18 cellular contexts compared by ENCODE assay signal in genomic region chr4:25351777-25352421, GRCh38. TPM values are rescaled to one million over a fixed set of nuclear protein-coding genes. Genes with fewer than 3 reads are reported as not detected.
DNase-seq lines count a peak whose midpoint lies in the region; ATAC-seq, FAIRE-seq and TF ChIP-seq lines count a peak whose summit lies in the region.
"Had no signal": no experiment of that assay in that cellular context is flagged by ENCODE, and none has a peak within 500 bp of the region (broad histone marks: within the 10 kb centered on the region; RNA-seq: fewer than 3 reads in every experiment).

No MANE protein-coding gene starts in this region.

- H3K9ac ChIP-seq in astrocyte (ENCODE audit: low read length): no peak overlapping the region

- H3K36me3 Mint-ChIP-seq in astrocyte (ENCODE audit: low read depth, unreplicated experiment) (no peaks in the 10 kb centered on the region), nephron progenitor cell (ENCODE audit: low read depth) (peaks cover 3% of the 10 kb centered on the region), osteocyte (ENCODE audit: unreplicated experiment) (peaks cover 8% of the 10 kb centered on the region)
- H3K36me3 Mint-ChIP-seq in activated CD8-positive, alpha-beta T cell treated with anti-CD3 and anti-CD28 coated beads, Interleukin-2, amount 10 ng/mL, durations not matched to agents 7 days and 5 days (ENCODE audit: low read depth): peaks cover 4% of the 10 kb centered on the region

- no peaks in the 10 kb centered on the region for H3K9me3 ChIP-seq in astrocyte (ENCODE audit: insufficient read depth, low read depth, low read length)
- H3K9me3 ChIP-seq: BE2C, vagina had no signal

- CTCF ChIA-PET in activated CD8-positive, alpha-beta T cell treated with anti-CD3 and anti-CD28 coated beads, Interleukin-2, amount 10 ng/mL, durations not matched to agents 7 days and 5 days (lab: Charles Lee): interaction anchor here (1.1 to 1.8 kb wide), 5 partner anchors 15 to 40 kb away, joined by 3 to 9 read pairs (median 5); partner anchors contain the start of gene ZCCHC4

- FAIRE-seq in HTR-8/SVneo (lab: Jason Lieb, UNC) (peak; percentile 58), astrocyte (lab: Jason Lieb, UNC) (peak; percentile 95)
- FAIRE-seq: GM18507 had no signal

- H3K36me3 ChIP-seq in astrocyte (ENCODE audit: insufficient read depth, low read length): no peaks in the 10 kb centered on the region
- H3K36me3 ChIP-seq: vagina had no signal

- no peaks in the 10 kb centered on the region for H4K20me1 ChIP-seq in astrocyte (ENCODE audit: insufficient read depth, low read length)

- peak overlapping the region; percentile 73 for H3K4me2 ChIP-seq in astrocyte (ENCODE audit: low read length)

- peak overlapping the region; percentile 21 for H2AFZ ChIP-seq in astrocyte (ENCODE audit: low read depth, low read length)

- H3K9me3 Mint-ChIP-seq in astrocyte (ENCODE audit: unreplicated experiment) (no peaks in the 10 kb centered on the region), nephron progenitor cell (no peaks in the 10 kb centered on the region), osteocyte (ENCODE audit: unreplicated experiment) (no peaks in the 10 kb centered on the region)
- no peaks in the 10 kb centered on the region for H3K9me3 Mint-ChIP-seq in activated CD8-positive, alpha-beta T cell treated with anti-CD3 and anti-CD28 coated beads, Interleukin-2, amount 10 ng/mL, durations not matched to agents 7 days and 5 days (ENCODE audit: insufficient read depth)
- H3K9me3 Mint-ChIP-seq: activated B cell treated with CpG ODN at 0.5 μM for 24 hours; activated naive CD8-positive, alpha-beta T cell treated with anti-CD3 and anti-CD28 coated beads, Interleukin-2, amount 10 ng/mL, durations not matched to agents 7 days and 5 days had no signal

- TF ChIP-seq CTCF in astrocyte (IDR thresholded peaks at IDR 0.05; ENCODE audit: insufficient read depth, low read depth, low read length): no peak
- no peak for TF ChIP-seq CTCF in nephron progenitor cell (IDR thresholded peaks at IDR 0.05)
- TF ChIP-seq CTCF in osteocyte (IDR thresholded peaks at IDR 0.05): no peak

- H3K27ac ChIP-seq in astrocyte (ENCODE audit: low read depth, low read length): no peak overlapping the region
- H3K27ac ChIP-seq: vagina had no signal

- H3K4me3 Mint-ChIP-seq in astrocyte (ENCODE audit: unreplicated experiment) (no peak overlapping the region), nephron progenitor cell (no peak overlapping the region), osteocyte (ENCODE audit: unreplicated experiment) (no peak overlapping the region)
- H3K4me3 Mint-ChIP-seq in activated CD8-positive, alpha-beta T cell treated with anti-CD3 and anti-CD28 coated beads, Interleukin-2, amount 10 ng/mL, durations not matched to agents 7 days and 5 days: no peak overlapping the region
- H3K4me3 Mint-ChIP-seq: activated B cell treated with CpG ODN at 0.5 μM for 24 hours; activated naive CD8-positive, alpha-beta T cell treated with anti-CD3 and anti-CD28 coated beads, Interleukin-2, amount 10 ng/mL, durations not matched to agents 7 days and 5 days had no signal

- H3K4me3 ChIP-seq in astrocyte (ENCODE audit: insufficient read depth, low read depth, low read length): no peak overlapping the region
- H3K4me3 ChIP-seq: vagina had no signal

- ATAC-seq in activated CD8-positive, alpha-beta T cell treated with anti-CD3 and anti-CD28 coated beads, Interleukin-2, amount 10 ng/mL, durations not matched to agents 7 days and 5 days: no peak

- H3K27me3 ChIP-seq in astrocyte (ENCODE audit: insufficient read depth, low read length): no peaks in the 10 kb centered on the region
- H3K27me3 ChIP-seq: BE2C, vagina had no signal

- H3K27me3 Mint-ChIP-seq in astrocyte (ENCODE audit: low read depth, unreplicated experiment) (no peaks in the 10 kb centered on the region), nephron progenitor cell (ENCODE audit: low read depth, poor library complexity) (no peaks in the 10 kb centered on the region), osteocyte (ENCODE audit: unreplicated experiment) (no peaks in the 10 kb centered on the region)
- no peaks in the 10 kb centered on the region for H3K27me3 Mint-ChIP-seq in activated CD8-positive, alpha-beta T cell treated with anti-CD3 and anti-CD28 coated beads, Interleukin-2, amount 10 ng/mL, durations not matched to agents 7 days and 5 days (ENCODE audit: low read depth)
- H3K27me3 Mint-ChIP-seq: activated B cell treated with CpG ODN at 0.5 μM for 24 hours; activated naive CD8-positive, alpha-beta T cell treated with anti-CD3 and anti-CD28 coated beads, Interleukin-2, amount 10 ng/mL, durations not matched to agents 7 days and 5 days had no signal

- peaks cover 8% of the 10 kb centered on the region for H3K4me1 ChIP-seq in astrocyte (ENCODE audit: insufficient read depth, low read length)
- H3K4me1 ChIP-seq: BE2C, vagina had no signal

- peak overlapping the region; percentile 89 for H3K27ac Mint-ChIP-seq in astrocyte (ENCODE audit: unreplicated experiment)
- H3K27ac Mint-ChIP-seq in nephron progenitor cell: no peak overlapping the region
- no peak overlapping the region for H3K27ac Mint-ChIP-seq in activated CD8-positive, alpha-beta T cell treated with anti-CD3 and anti-CD28 coated beads, Interleukin-2, amount 10 ng/mL, durations not matched to agents 7 days and 5 days
- H3K27ac Mint-ChIP-seq in osteocyte (ENCODE audit: unreplicated experiment): no peak overlapping the region
- H3K27ac Mint-ChIP-seq: activated B cell treated with CpG ODN at 0.5 μM for 24 hours; activated naive CD8-positive, alpha-beta T cell treated with anti-CD3 and anti-CD28 coated beads, Interleukin-2, amount 10 ng/mL, durations not matched to agents 7 days and 5 days had no signal

- H3K4me1 Mint-ChIP-seq in astrocyte (ENCODE audit: low read depth, unreplicated experiment) (peaks cover 5% of the 10 kb centered on the region), nephron progenitor cell (peaks cover 15% of the 10 kb centered on the region), osteocyte (ENCODE audit: unreplicated experiment) (no peaks in the 10 kb centered on the region)
- no peaks in the 10 kb centered on the region for H3K4me1 Mint-ChIP-seq in activated CD8-positive, alpha-beta T cell treated with anti-CD3 and anti-CD28 coated beads, Interleukin-2, amount 10 ng/mL, durations not matched to agents 7 days and 5 days (ENCODE audit: low read depth)

- POLR2A ChIA-PET in activated CD8-positive, alpha-beta T cell treated with anti-CD3 and anti-CD28 coated beads, Interleukin-2, amount 10 ng/mL, durations not matched to agents 7 days and 5 days (lab: Charles Lee): no interaction called here

- H3K79me2 ChIP-seq in astrocyte (ENCODE audit: insufficient read depth, low read length): no peaks in the 10 kb centered on the region

- peak; percentile 77 for DNase-seq in AG08395 (ENCODE audit: low spot score)
- peak; percentile 37 for DNase-seq in HTR-8/SVneo (ENCODE audit: insufficient read length, low spot score)
- peak; percentile 59 for DNase-seq in astrocyte (ENCODE audit: low read depth)
- DNase-seq in iPS DF 4.7 (ENCODE audit: extremely low read depth, low spot score): peak; percentile 33
- DNase-seq in nephron progenitor cell: no peak
- DNase-seq in activated CD8-positive, alpha-beta T cell treated with anti-CD3 and anti-CD28 coated beads, Interleukin-2, amount 10 ng/mL, durations not matched to agents 7 days and 5 days: no peak
- DNase-seq in osteocyte (ENCODE audit: extremely low spot score, unreplicated experiment): no peak
- no peak for DNase-seq in SHP77 treated with DMSO at 0.1 percent for 48 hours (lab: John Stamatoyannopoulos, UW)
- DNase-seq: activated B cell treated with CpG ODN at 0.5 μM for 24 hours; activated CD8-positive, alpha-beta memory T cell treated with anti-CD3 and anti-CD28 coated beads, Interleukin-2, amount 50 U/mL, for 4 hours; activated naive CD8-positive, alpha-beta T cell treated with anti-CD3 and anti-CD28 coated beads, Interleukin-2, amount 10 ng/mL, durations not matched to agents 7 days and 5 days; BE2C; effector CD4-positive, alpha-beta T cell; KG1; NCI-H187 treated with DMSO at 0.1 percent for 48 hours; posterior cingulate gyrus had no signal

RNA-seq across cellular contexts. Expression of gene ANAPC4, which starts 25.2 kb away (rescaled TPM):
- 18.9 and 19.2 TPM in 2 replicates for total RNA-seq in astrocyte
- 10 to 100 TPM; 45.4 to 48.6 TPM for total RNA-seq in activated CD8-positive, alpha-beta T cell treated with anti-CD3 and anti-CD28 coated beads, Interleukin-2, amount 10 ng/mL, durations not matched to agents 7 days and 5 days
- total RNA-seq in osteocyte: 24.1 and 25.9 TPM in 2 replicates

RNA-seq across cellular contexts. Expression of gene ZCCHC4, which starts 39.3 kb away (rescaled TPM):
- total RNA-seq in astrocyte: 9.7 and 10.2 TPM in 2 replicates
- total RNA-seq in activated CD8-positive, alpha-beta T cell treated with anti-CD3 and anti-CD28 coated beads, Interleukin-2, amount 10 ng/mL, durations not matched to agents 7 days and 5 days: 10 to 100 TPM; 11.3 to 11.4 TPM
- total RNA-seq in osteocyte: 9.4 and 9.5 TPM in 2 replicates

Comparison
In these comparisons a context has a peak if more than half of its experiments do, and no peak if none do; other contexts are left out.
1. DNase-seq: peak in AG08395 (single experiment), HTR-8/SVneo (single experiment), astrocyte (single experiment) and iPS DF 4.7 (single experiment); none in nephron progenitor cell (single experiment), activated CD8-positive, alpha-beta T cell treated with anti-CD3 and anti-CD28 coated beads, Interleukin-2, amount 10 ng/mL, durations not matched to agents 7 days and 5 days (single experiment), osteocyte (single experiment) and SHP77 treated with DMSO at 0.1 percent for 48 hours (single experiment).